Comparison of ENCODE assay signal across 10 cellular contexts in genomic region chr10:34319197-34319846, GRCh38.
DNase-seq lines count a peak whose midpoint lies in the region; FAIRE-seq and TF ChIP-seq lines count a peak whose summit lies in the region.
"Had no signal": no experiment of that assay in that cellular context is flagged by ENCODE, and none has a peak within 500 bp of the region (broad histone marks: within the 10 kb centered on the region; RNA-seq: fewer than 3 reads in every experiment).

No MANE protein-coding gene starts in this region.

- TF ChIP-seq CTCF in prostate gland (IDR thresholded peaks at IDR 0.05) (no peak), endodermal cell (conservative IDR thresholded peaks at IDR 0.05) (no peak)

- no peaks in the 10 kb centered on the region for H3K9me3 Mint-ChIP-seq in endodermal cell

- H3K4me3 ChIP-seq in prostate gland (no peak overlapping the region), endodermal cell (ENCODE audit: low read length) (no peak overlapping the region)

- peaks cover 26% of the 10 kb centered on the region for H3K4me1 Mint-ChIP-seq in endodermal cell

- H3K9ac ChIP-seq in endodermal cell (ENCODE audit: extremely low read depth, low read length, poor library complexity, severe bottlenecking), result no peak overlapping the region

- DNase-seq in H54 (ENCODE audit: insufficient read length, low spot score), result peak; percentile 7
- peak; percentile 33 for DNase-seq in NCI-H2196 treated with DMSO at 0.1 percent for 48 hours (lab: John Stamatoyannopoulos, UW; ENCODE audit: unreplicated experiment)
- DNase-seq in prostate gland (ENCODE audit: low spot score), result peak; percentile 64
- no peak for DNase-seq in GF-D8 (lab: John Stamatoyannopoulos, UW)
- DNase-seq in frontal cortex (ENCODE audit: low spot score in 2 of 2), result no peak
- no peak for DNase-seq in activated CD8-positive, alpha-beta memory T cell treated with anti-CD3 and anti-CD28 coated beads, Interleukin-2, amount 50 U/mL, for 48 hours
- DNase-seq in endodermal cell, result no peak
- DNase-seq: OCI-M1 had no signal

- peak; percentile 95 for FAIRE-seq in H54 (lab: Jason Lieb, UNC)
- peak; percentile 98 for FAIRE-seq in endometrium (lab: Jason Lieb, UNC)
- no peak for FAIRE-seq in frontal cortex (lab: Jason Lieb, UNC)
- FAIRE-seq: colon had no signal

- no peaks in the 10 kb centered on the region for H3K9me3 ChIP-seq in prostate gland
- no peaks in the 10 kb centered on the region for H3K9me3 ChIP-seq in endodermal cell (ENCODE audit: control insufficient read depth, low read length)

- H3K4me3 Mint-ChIP-seq in endodermal cell, result no peak overlapping the region

- no peaks in the 10 kb centered on the region for H3K27me3 Mint-ChIP-seq in endodermal cell (ENCODE audit: insufficient read depth)

- WGBS in prostate gland, result 55% methylated on average over 6 of the region's 6 CpGs
- 97 to 100% methylated on average over 4 to 6 of the region's 6 CpGs for WGBS in endodermal cell (ENCODE audit: insufficient coverage in 1 of 2, insufficient read length in 1 of 2), 2 experiments

- H3K36me3 ChIP-seq in prostate gland, result no peaks in the 10 kb centered on the region
- H3K36me3 ChIP-seq in endodermal cell (ENCODE audit: control insufficient read depth, insufficient read depth, low read length), result peaks cover 27% of the 10 kb centered on the region

- H3K27me3 ChIP-seq in prostate gland (replicated peaks; ENCODE audit: insufficient read depth), result no peaks in the 10 kb centered on the region
- no peaks in the 10 kb centered on the region for H3K27me3 ChIP-seq in endodermal cell (ENCODE audit: control insufficient read depth, insufficient read depth, low read length, poor library complexity, severe bottlenecking)

- no peak for TF ChIP-seq POLR2A in H54 (IDR thresholded peaks at IDR 0.05; ENCODE audit: low read depth, low read length)
- TF ChIP-seq POLR2A in prostate gland (IDR thresholded peaks at IDR 0.05), result no peak

- H3K36me3 Mint-ChIP-seq in endodermal cell (ENCODE audit: low read depth), result peaks cover 12% of the 10 kb centered on the region

- H3K4me1 ChIP-seq in prostate gland (replicated peaks), result no peaks in the 10 kb centered on the region
- H3K4me1 ChIP-seq in endodermal cell (ENCODE audit: control insufficient read depth, insufficient read depth, low read length), result peaks cover 3% of the 10 kb centered on the region

- intact Hi-C loops in prostate gland (cut with DNase I), result no loop called here

- H3K27ac ChIP-seq in prostate gland, result peak overlapping the region; percentile 14 to 20
- H3K27ac ChIP-seq in endodermal cell (ENCODE audit: low read depth, low read length), result no peak overlapping the region

- no peak overlapping the region for H3K27ac Mint-ChIP-seq in endodermal cell

Comparison
In these comparisons a context has a peak if more than half of its experiments do, and no peak if none do; other contexts are left out.
1. DNase-seq: peak in H54 (single experiment), NCI-H2196 treated with DMSO at 0.1 percent for 48 hours (single experiment) and prostate gland (single experiment); none in GF-D8 (single experiment), frontal cortex (0 of 2), activated CD8-positive, alpha-beta memory T cell treated with anti-CD3 and anti-CD28 coated beads, Interleukin-2, amount 50 U/mL, for 48 hours (single experiment) and endodermal cell (single experiment).